Comparison of ENCODE assay signal across 5 cellular contexts in genomic region chr11:123292647-123293046, GRCh38.
"Had no signal": no experiment of that assay in that cellular context is flagged by ENCODE, and none has a peak within 500 bp of the region (broad histone marks: within the 10 kb centered on the region; RNA-seq: fewer than 3 reads in every experiment).

No MANE protein-coding gene starts in this region.

- DNase-seq: H9, HCEC 1CT had no signal

- H3K4me2 ChIP-seq: GM23338 had no signal

- H3K27ac ChIP-seq: HL-60 had no signal

- H2AFZ ChIP-seq: GM23338 had no signal

- H3K4me3 ChIP-seq: GM23338 had no signal

- ATAC-seq: GM23338, HepG2 had no signal
